Comparison of ENCODE assay signal across 12 cellular contexts in genomic region chr22:27207907-27208306, GRCh38.
DNase-seq lines count a peak whose midpoint lies in the region; ATAC-seq and TF ChIP-seq lines count a peak whose summit lies in the region.
"Had no signal": no experiment of that assay in that cellular context is flagged by ENCODE, and none has a peak within 500 bp of the region (broad histone marks: within the 10 kb centered on the region; RNA-seq: fewer than 3 reads in every experiment).

No MANE protein-coding gene starts in this region.

- peaks cover 0 to 5% (median 0%) of the 10 kb centered on the region in 4 donors for H3K9me3 ChIP-seq in esophagus muscularis mucosa

- DNase-seq in AG10803 (ENCODE audit: low read depth) (peak; percentile 90), LHCN-M2 (ENCODE audit: low read depth) (peak; percentile 69), brain pericyte (ENCODE audit: low read depth, low spot score) (peak; percentile 58), kidney tubule cell (ENCODE audit: low spot score) (peak; percentile 27), cardiac septum (ENCODE audit: low spot score) (no peak), NCI-H2196 treated with DMSO at 0.1 percent for 48 hours (lab: John Stamatoyannopoulos, UW; ENCODE audit: unreplicated experiment) (no peak), esophagus muscularis mucosa (ENCODE audit: extremely low spot score) (no peak)
- DNase-seq: C1 segment of cervical spinal cord, H9, natural killer cell, NCI-H69 had no signal

- TF ChIP-seq CTCF in AG10803 (conservative IDR thresholded peaks at IDR 0.05; ENCODE audit: low read length) (no peak), esophagus muscularis mucosa (IDR thresholded peaks at IDR 0.05) (no peak)

- intact Hi-C loops in cardiac septum (cut with DNase I), result no loop called here
- intact Hi-C loops in esophagus muscularis mucosa (cut with DNase I), result no loop called here

- no peak for ATAC-seq in HG02840 (IDR thresholded peaks at IDR 0.05; ENCODE audit: low FRiP score, unreplicated experiment)
- ATAC-seq: natural killer cell had no signal

- no peak for TF ChIP-seq POLR2A in esophagus muscularis mucosa (IDR thresholded peaks at IDR 0.05; ENCODE audit: low read depth)

- no peak overlapping the region for H3K27ac ChIP-seq in esophagus muscularis mucosa (replicated peaks in 1 of 4)

- H3K4me1 ChIP-seq in esophagus muscularis mucosa, result peaks cover 2 to 46% (median 41%) of the 10 kb centered on the region in 4 donors

- H3K27me3 ChIP-seq in esophagus muscularis mucosa, result no peaks in the 10 kb centered on the region

- H3K36me3 ChIP-seq in esophagus muscularis mucosa, result no peaks in the 10 kb centered on the region

- TF ChIP-seq EP300 in esophagus muscularis mucosa (IDR thresholded peaks at IDR 0.05), result no peak

- 80% methylated on average over 3 of the region's 4 CpGs for WGBS in esophagus muscularis mucosa

- H3K4me3 ChIP-seq in AG10803 (ENCODE audit: low read length), result no peak overlapping the region
- no peak overlapping the region for H3K4me3 ChIP-seq in esophagus muscularis mucosa

Comparison
In these comparisons a context has a peak if more than half of its experiments do, and no peak if none do; other contexts are left out.
1. DNase-seq: peak in AG10803 (single experiment), LHCN-M2 (single experiment), brain pericyte (single experiment) and kidney tubule cell (single experiment); none in cardiac septum (single experiment), NCI-H2196 treated with DMSO at 0.1 percent for 48 hours (single experiment) and esophagus muscularis mucosa (single experiment).